In the genomic region with DNA sequence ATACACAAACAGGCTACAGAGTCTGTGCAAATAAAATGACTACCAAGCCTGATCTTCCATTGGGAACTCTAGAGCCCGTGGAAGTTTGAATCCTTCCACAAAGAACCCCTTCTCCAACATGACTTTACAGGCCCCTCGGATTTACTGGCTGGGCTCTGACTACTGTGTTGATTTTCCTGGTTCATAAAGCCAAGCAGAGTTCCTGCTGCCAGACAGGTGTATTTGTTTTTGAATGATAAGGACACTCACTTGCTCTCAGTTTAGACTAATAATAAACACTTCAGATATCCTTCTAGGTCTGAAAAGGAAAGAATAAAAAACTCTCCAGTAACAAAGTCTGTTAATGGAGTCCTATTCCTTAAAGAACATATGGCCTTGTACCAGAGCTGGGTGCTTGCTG, we compare ENCODE assay signal across 19 cellular contexts. TPM values are rescaled to one million over a fixed set of nuclear protein-coding genes. Genes with fewer than 3 reads are reported as not detected.
DNase-seq lines count a peak whose midpoint lies in the region; ATAC-seq and TF ChIP-seq lines count a peak whose summit lies in the region.
"Had no signal": no experiment of that assay in that cellular context is flagged by ENCODE, and none has a peak within 500 bp of the region (broad histone marks: within the 10 kb centered on the region; RNA-seq: fewer than 3 reads in every experiment).

No MANE protein-coding gene starts in this region.

- H3K27me3 Mint-ChIP-seq in GM23338 (ENCODE audit: insufficient read depth, low read depth, poor library complexity) (peaks cover 7% of the 10 kb centered on the region), endodermal cell (ENCODE audit: insufficient read depth) (peaks cover 27% of the 10 kb centered on the region)

- H3K4me2 ChIP-seq in GM23338: no peak overlapping the region
- H3K4me2 ChIP-seq: BLaER1, smooth muscle cell had no signal

- H3K9ac ChIP-seq in endodermal cell (ENCODE audit: extremely low read depth, low read length, poor library complexity, severe bottlenecking): no peak overlapping the region
- H3K9ac ChIP-seq: BLaER1 had no signal

- H3K4me3 Mint-ChIP-seq in GM23338 (no peak overlapping the region), endodermal cell (no peak overlapping the region)

- peak; percentile 82 to 94 for ATAC-seq in lower lobe of right lung
- ATAC-seq in foreskin keratinocyte: no peak
- no peak for ATAC-seq in GM21381 (IDR thresholded peaks at IDR 0.05; ENCODE audit: unreplicated experiment)
- no peak for ATAC-seq in GM23338

- H3K27ac Mint-ChIP-seq in GM23338 (no peak overlapping the region), endodermal cell (no peak overlapping the region)

- H3K36me3 Mint-ChIP-seq in GM23338 (ENCODE audit: low read depth): peaks cover under 1% of the 10 kb centered on the region; the same call in 1 of the 3 replicates
- no peaks in the 10 kb centered on the region for H3K36me3 Mint-ChIP-seq in endodermal cell (ENCODE audit: low read depth)

- H3K4me1 Mint-ChIP-seq in GM23338 (peaks cover 9% of the 10 kb centered on the region), endodermal cell (peaks cover 31% of the 10 kb centered on the region)

- H3K27me3 ChIP-seq in lower lobe of right lung (ENCODE audit: low read depth) (no peaks in the 10 kb centered on the region), foreskin keratinocyte (peaks cover 35% of the 10 kb centered on the region), GM23338 (ENCODE audit: insufficient read depth) (no peaks in the 10 kb centered on the region), endodermal cell (ENCODE audit: control insufficient read depth, insufficient read depth, low read length, poor library complexity, severe bottlenecking) (peaks cover 13% of the 10 kb centered on the region)
- H3K27me3 ChIP-seq: BLaER1 had no signal

- H3K4me3 ChIP-seq in lower lobe of right lung: no peak overlapping the region
- no peak overlapping the region for H3K4me3 ChIP-seq in GM23338
- no peak overlapping the region for H3K4me3 ChIP-seq in endodermal cell (ENCODE audit: low read length)
- H3K4me3 ChIP-seq: BLaER1, smooth muscle cell had no signal

- H3K79me2 ChIP-seq in GM23338 (replicated peaks; ENCODE audit: insufficient read depth): no peaks in the 10 kb centered on the region

- no peaks in the 10 kb centered on the region for H4K20me1 ChIP-seq in GM23338 (replicated peaks; ENCODE audit: insufficient read depth)
- H4K20me1 ChIP-seq: BLaER1 had no signal

- H3K9me2 ChIP-seq in GM23338 (ENCODE audit: insufficient read depth): no peaks in the 10 kb centered on the region

- DNase-seq in DMS153 (lab: John Stamatoyannopoulos, UW) (peak; percentile 91), NCI-H128 (lab: John Stamatoyannopoulos, UW; ENCODE audit: unreplicated experiment) (peak; percentile 43), NCI-H510A treated with DMSO at 0.1 percent for 48 hours (lab: John Stamatoyannopoulos, UW) (peak; percentile 96), lower lobe of right lung (no peak), foreskin keratinocyte (no peak), GM23338 (ENCODE audit: low spot score) (no peak), endodermal cell (no peak)
- DNase-seq: activated CD4-positive, alpha-beta T cell treated with anti-CD3 and anti-CD28 coated beads, Interleukin-2, amount 50 U/mL, for 4 hours; activated naive CD4-positive, alpha-beta T cell; activated T-cell treated with anti-CD3 and anti-CD28 coated beads for 4 hours; amniotic stem cell; foreskin fibroblast; hypothalamus; KBM-7; stimulated activated CD4-positive, alpha-beta T cell treated with anti-CD3 and anti-CD28 coated beads, Interleukin-4, amount 100 ng/mL, for 4 hours had no signal

- H3K27ac ChIP-seq in lower lobe of right lung (no peak overlapping the region), foreskin keratinocyte (no peak overlapping the region), GM23338 (ENCODE audit: low read depth) (no peak overlapping the region), endodermal cell (ENCODE audit: low read depth, low read length) (no peak overlapping the region)
- H3K27ac ChIP-seq: BLaER1 had no signal

- WGBS in endodermal cell (ENCODE audit: insufficient coverage in 1 of 2, insufficient read length in 1 of 2), 2 experiments: 75 to 90% methylated on average over 1 to 2 of the region's 2 CpGs

- H3K4me1 ChIP-seq in lower lobe of right lung: no peaks in the 10 kb centered on the region
- no peaks in the 10 kb centered on the region for H3K4me1 ChIP-seq in foreskin keratinocyte
- H3K4me1 ChIP-seq in GM23338 (ENCODE audit: insufficient read depth): peaks cover 21% of the 10 kb centered on the region
- peaks cover 2% of the 10 kb centered on the region for H3K4me1 ChIP-seq in endodermal cell (ENCODE audit: control insufficient read depth, insufficient read depth, low read length)

- H3F3A ChIP-seq in GM23338 (replicated peaks; ENCODE audit: low read depth): no peaks in the 10 kb centered on the region

- TF ChIP-seq CTCF in lower lobe of right lung (IDR thresholded peaks at IDR 0.05) (no peak), foreskin keratinocyte (conservative IDR thresholded peaks at IDR 0.05) (no peak), GM23338 (conservative IDR thresholded peaks at IDR 0.05; ENCODE audit: low read depth in 2 of 2) (no peak), endodermal cell (conservative IDR thresholded peaks at IDR 0.05) (no peak)

- no peaks in the 10 kb centered on the region for H3K36me3 ChIP-seq in lower lobe of right lung
- H3K36me3 ChIP-seq in GM23338 (ENCODE audit: insufficient read depth): no peaks in the 10 kb centered on the region
- no peaks in the 10 kb centered on the region for H3K36me3 ChIP-seq in endodermal cell (ENCODE audit: control insufficient read depth, insufficient read depth, low read length)
- H3K36me3 ChIP-seq: BLaER1 had no signal

- H2AFZ ChIP-seq in GM23338: no peak overlapping the region

- H3K9me3 Mint-ChIP-seq in GM23338: peaks cover under 1% of the 10 kb centered on the region; the same call in 2 of the 3 replicates
- H3K9me3 Mint-ChIP-seq in endodermal cell: peaks cover 7% of the 10 kb centered on the region

- intact Hi-C loops in lower lobe of right lung (cut with DNase I): no loop called here

- H3K9me3 ChIP-seq in lower lobe of right lung: no peaks in the 10 kb centered on the region
- H3K9me3 ChIP-seq in endodermal cell (ENCODE audit: control insufficient read depth, low read length): peaks cover 3% of the 10 kb centered on the region

TF ChIP-seq in GM23338, 12 proteins besides CTCF, POLR2A, EP300 and RAD21 (continues in another document):
- TF ChIP-seq EZH2phosphoT487 (IDR thresholded peaks at IDR 0.05; ENCODE audit: unreplicated experiment) (no peak), EZH2 (IDR thresholded peaks at IDR 0.05; ENCODE audit: low read depth, unreplicated experiment) (no peak), JUNB (IDR thresholded peaks at IDR 0.05; ENCODE audit: unreplicated experiment) (no peak), CREB1 (CRISPR knock-in tag; IDR thresholded peaks at IDR 0.05; ENCODE audit: low read depth) (no peak), ZNF331 (CRISPR knock-in tag; IDR thresholded peaks at IDR 0.05; ENCODE audit: low read depth) (no peak), NANOG (IDR thresholded peaks at IDR 0.05; ENCODE audit: borderline replicate concordance) (no peak), POLR2AphosphoS5 (IDR thresholded peaks at IDR 0.05; ENCODE audit: low read depth) (no peak), ZNF114 (CRISPR knock-in tag; IDR thresholded peaks at IDR 0.05) (no peak)
- TF ChIP-seq, protein P1, sequence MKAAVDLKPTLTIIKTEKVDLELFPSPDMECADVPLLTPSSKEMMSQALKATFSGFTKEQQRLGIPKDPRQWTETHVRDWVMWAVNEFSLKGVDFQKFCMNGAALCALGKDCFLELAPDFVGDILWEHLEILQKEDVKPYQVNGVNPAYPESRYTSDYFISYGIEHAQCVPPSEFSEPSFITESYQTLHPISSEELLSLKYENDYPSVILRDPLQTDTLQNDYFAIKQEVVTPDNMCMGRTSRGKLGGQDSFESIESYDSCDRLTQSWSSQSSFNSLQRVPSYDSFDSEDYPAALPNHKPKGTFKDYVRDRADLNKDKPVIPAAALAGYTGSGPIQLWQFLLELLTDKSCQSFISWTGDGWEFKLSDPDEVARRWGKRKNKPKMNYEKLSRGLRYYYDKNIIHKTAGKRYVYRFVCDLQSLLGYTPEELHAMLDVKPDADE (IDR thresholded peaks at IDR 0.05): no peak
- TF ChIP-seq, protein P2, sequence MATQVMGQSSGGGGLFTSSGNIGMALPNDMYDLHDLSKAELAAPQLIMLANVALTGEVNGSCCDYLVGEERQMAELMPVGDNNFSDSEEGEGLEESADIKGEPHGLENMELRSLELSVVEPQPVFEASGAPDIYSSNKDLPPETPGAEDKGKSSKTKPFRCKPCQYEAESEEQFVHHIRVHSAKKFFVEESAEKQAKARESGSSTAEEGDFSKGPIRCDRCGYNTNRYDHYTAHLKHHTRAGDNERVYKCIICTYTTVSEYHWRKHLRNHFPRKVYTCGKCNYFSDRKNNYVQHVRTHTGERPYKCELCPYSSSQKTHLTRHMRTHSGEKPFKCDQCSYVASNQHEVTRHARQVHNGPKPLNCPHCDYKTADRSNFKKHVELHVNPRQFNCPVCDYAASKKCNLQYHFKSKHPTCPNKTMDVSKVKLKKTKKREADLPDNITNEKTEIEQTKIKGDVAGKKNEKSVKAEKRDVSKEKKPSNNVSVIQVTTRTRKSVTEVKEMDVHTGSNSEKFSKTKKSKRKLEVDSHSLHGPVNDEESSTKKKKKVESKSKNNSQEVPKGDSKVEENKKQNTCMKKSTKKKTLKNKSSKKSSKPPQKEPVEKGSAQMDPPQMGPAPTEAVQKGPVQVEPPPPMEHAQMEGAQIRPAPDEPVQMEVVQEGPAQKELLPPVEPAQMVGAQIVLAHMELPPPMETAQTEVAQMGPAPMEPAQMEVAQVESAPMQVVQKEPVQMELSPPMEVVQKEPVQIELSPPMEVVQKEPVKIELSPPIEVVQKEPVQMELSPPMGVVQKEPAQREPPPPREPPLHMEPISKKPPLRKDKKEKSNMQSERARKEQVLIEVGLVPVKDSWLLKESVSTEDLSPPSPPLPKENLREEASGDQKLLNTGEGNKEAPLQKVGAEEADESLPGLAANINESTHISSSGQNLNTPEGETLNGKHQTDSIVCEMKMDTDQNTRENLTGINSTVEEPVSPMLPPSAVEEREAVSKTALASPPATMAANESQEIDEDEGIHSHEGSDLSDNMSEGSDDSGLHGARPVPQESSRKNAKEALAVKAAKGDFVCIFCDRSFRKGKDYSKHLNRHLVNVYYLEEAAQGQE (IDR thresholded peaks at IDR 0.05; ENCODE audit: unreplicated experiment): no peak

RNA-seq across cellular contexts. Expression of gene SIX1, which starts 31.1 kb away (rescaled TPM):
- 2.3 TPM for total RNA-seq in lower lobe of right lung
- total RNA-seq in foreskin keratinocyte: not detected in 2 replicates
- polyA plus RNA-seq in foreskin keratinocyte: not detected in 2 replicates
- total RNA-seq in GM23338 (2014; rRNA removed; shearing (Covaris generic)): 0.35 and 0.78 TPM in 2 replicates
- 0.66 and 0.71 TPM in 2 replicates for polyA plus RNA-seq in GM23338 (2016; fragmentation: Nextera tagmentation; extraction: Ambion mirVana)
- under 1 TPM in 1 of 2 donors, not detected in 1; 0.13 TPM for total RNA-seq in endodermal cell
- polyA plus RNA-seq in endodermal cell (2013, experiment 1 of 2): 4.8 TPM
- 4.9 TPM for polyA plus RNA-seq in endodermal cell (2013, experiment 2 of 2)
- total RNA-seq: smooth muscle cell had no signal
- polyA plus RNA-seq: neural cell, smooth muscle cell had no signal

Comparison
In these comparisons a context has a peak if more than half of its experiments do, and no peak if none do; other contexts are left out.
1. DNase-seq: peak in DMS153 (single experiment), NCI-H128 (single experiment) and NCI-H510A treated with DMSO at 0.1 percent for 48 hours (single experiment); none in lower lobe of right lung (single experiment), foreskin keratinocyte (0 of 2), GM23338 (single experiment) and endodermal cell (single experiment).
2. ATAC-seq: peak in lower lobe of right lung (2 of 2); none in foreskin keratinocyte (single experiment), GM21381 (single experiment) and GM23338 (single experiment).